ENCODE assay signal across 8 cellular contexts in genomic region chr19:51704601-51705000, GRCh38. TPM values are rescaled to one million over a fixed set of nuclear protein-coding genes. Genes with fewer than 3 reads are reported as not detected.
A peak's percentile ranks its signal among the peaks of the same experiment; 100 is the strongest.
DNase-seq lines count a peak whose midpoint lies in the region; ATAC-seq and TF ChIP-seq lines count a peak whose summit lies in the region.

No MANE protein-coding gene starts in this region.

- H3K9me3 ChIP-seq in CD8-positive, alpha-beta T cell (ENCODE audit: low read length), result no peaks in the 10 kb centered on the region
- H3K9me3 ChIP-seq in RWPE2 (ENCODE audit: severe bottlenecking), result no peaks in the 10 kb centered on the region

- H3K27me3 Mint-ChIP-seq in CD8-positive, alpha-beta T cell (ENCODE audit: low read depth), result no peaks in the 10 kb centered on the region
- no peaks in the 10 kb centered on the region for H3K27me3 Mint-ChIP-seq in osteocyte (ENCODE audit: unreplicated experiment)

- peak overlapping the region; percentile 98 for H3K4me3 ChIP-seq in CD8-positive, alpha-beta T cell (ENCODE audit: low read depth, low read length)
- H3K4me3 ChIP-seq in RWPE2 (ENCODE audit: severe bottlenecking) (peak overlapping the region; percentile 45), epithelial cell of proximal tubule (ENCODE audit: low read depth, low read length) (peak overlapping the region; percentile 72)

- H3K36me3 ChIP-seq in CD8-positive, alpha-beta T cell (ENCODE audit: insufficient read depth, low read length), result no peaks in the 10 kb centered on the region
- peaks cover 30% of the 10 kb centered on the region for H3K36me3 ChIP-seq in RWPE2 (ENCODE audit: low read depth)

- H3K27ac Mint-ChIP-seq in CD8-positive, alpha-beta T cell, result peak overlapping the region; percentile 89
- H3K27ac Mint-ChIP-seq in osteocyte (ENCODE audit: unreplicated experiment), result peak overlapping the region; percentile 76

- peaks cover 25% of the 10 kb centered on the region for H3K4me1 ChIP-seq in CD8-positive, alpha-beta T cell (ENCODE audit: insufficient read depth, low read length)
- peaks cover 4% of the 10 kb centered on the region for H3K4me1 ChIP-seq in RWPE2 (ENCODE audit: insufficient read depth, poor library complexity, severe bottlenecking)

- peaks cover 21% of the 10 kb centered on the region for H3K36me3 Mint-ChIP-seq in CD8-positive, alpha-beta T cell
- peaks cover 48% of the 10 kb centered on the region for H3K36me3 Mint-ChIP-seq in osteocyte (ENCODE audit: unreplicated experiment)

- H3K4me1 Mint-ChIP-seq in CD8-positive, alpha-beta T cell (ENCODE audit: low read depth), result peaks cover 35% of the 10 kb centered on the region
- peaks cover 56% of the 10 kb centered on the region for H3K4me1 Mint-ChIP-seq in osteocyte (ENCODE audit: unreplicated experiment)

- CTCF ChIA-PET in CD8-positive, alpha-beta T cell (lab: Charles Lee), result interaction anchor here (1.4 to 1.7 kb wide), 3 partner anchors 28 to 73 kb away, joined by 4 read pairs; no protein-coding TSS in a partner anchor

- ATAC-seq in CD8-positive, alpha-beta T cell, result no peak
- ATAC-seq in RWPE2 (ENCODE audit: low read depth) (no peak), GM21529 (IDR thresholded peaks at IDR 0.05; ENCODE audit: unreplicated experiment) (no peak), GM18858 (IDR thresholded peaks at IDR 0.05; ENCODE audit: unreplicated experiment) (no peak), GM19397 (IDR thresholded peaks at IDR 0.05; ENCODE audit: unreplicated experiment) (no peak)

- peak overlapping the region; percentile 92 for H3K27ac ChIP-seq in CD8-positive, alpha-beta T cell (ENCODE audit: low read depth, low read length)
- H3K27ac ChIP-seq in RWPE2 (ENCODE audit: poor library complexity, severe bottlenecking), result peak overlapping the region; percentile 37

- intact Hi-C loops in CD8-positive, alpha-beta T cell (cut with DNase I, micrococcal nuclease), result loop anchor here (1.0 to 10.0 kb wide), 13 partner anchors 14 to 1818 kb away; partner anchors contain the start of genes ETFB (in 2 of the 2), ZNF175 (in 2 of the 2), ASPDH (in 1 of the 2) and CLDND2 (in 1 of the 2)

- H3K27me3 ChIP-seq in CD8-positive, alpha-beta T cell (ENCODE audit: insufficient read depth, low read length), result no peaks in the 10 kb centered on the region
- H3K27me3 ChIP-seq in RWPE2 (ENCODE audit: insufficient read depth, poor library complexity, severe bottlenecking), result no peaks in the 10 kb centered on the region

- DNase-seq in CD8-positive, alpha-beta T cell, result no peak
- DNase-seq in RWPE2 (ENCODE audit: low spot score), result no peak
- DNase-seq in epithelial cell of proximal tubule (ENCODE audit: low read depth), result no peak
- no peak for DNase-seq in osteocyte (ENCODE audit: extremely low spot score, unreplicated experiment)
- DNase-seq in RPMI8226, result no peak

- POLR2A ChIA-PET in CD8-positive, alpha-beta T cell (lab: Charles Lee), result interaction anchor here (0.7 to 1.9 kb wide), 4 partner anchors 16 to 980 kb away, joined by 3 to 5 read pairs (median 4); no protein-coding TSS in a partner anchor

- H3K9me3 Mint-ChIP-seq in CD8-positive, alpha-beta T cell, result no peaks in the 10 kb centered on the region
- H3K9me3 Mint-ChIP-seq in osteocyte (ENCODE audit: unreplicated experiment), result no peaks in the 10 kb centered on the region

- H3K4me3 Mint-ChIP-seq in CD8-positive, alpha-beta T cell, result peak overlapping the region; percentile 89
- H3K4me3 Mint-ChIP-seq in osteocyte (ENCODE audit: unreplicated experiment), result peak overlapping the region; percentile 76

- no peak for TF ChIP-seq CTCF in CD8-positive, alpha-beta T cell (IDR thresholded peaks at IDR 0.05)
- TF ChIP-seq CTCF in RWPE2 (IDR thresholded peaks at IDR 0.05; ENCODE audit: poor library complexity, severe bottlenecking) (no peak), epithelial cell of proximal tubule (conservative IDR thresholded peaks at IDR 0.05; ENCODE audit: low read depth, low read length) (no peak), osteocyte (IDR thresholded peaks at IDR 0.05) (no peak)

RNA-seq across cellular contexts. Expression of gene SPACA6, which starts 11.5 kb away (rescaled TPM):
- total RNA-seq in CD8-positive, alpha-beta T cell, result 1 to 10 TPM; 3.8 to 4.0 TPM
- total RNA-seq in epithelial cell of proximal tubule (4.7 and 4.9 TPM in 2 replicates), osteocyte (32.2 and 36.9 TPM in 2 replicates)

RNA-seq across cellular contexts. Expression of gene HAS1, which starts 19.2 kb away (rescaled TPM):
- not detected for total RNA-seq in CD8-positive, alpha-beta T cell
- total RNA-seq in epithelial cell of proximal tubule, result 0.35 TPM in 1 of 2 replicates, not detected in the other
- not detected in 2 replicates for total RNA-seq in osteocyte

RNA-seq across cellular contexts. Expression of gene FPR1, which starts 47.1 kb away (rescaled TPM):
- not detected for total RNA-seq in CD8-positive, alpha-beta T cell
- total RNA-seq in epithelial cell of proximal tubule, result 0.22 TPM in 1 of 2 replicates, not detected in the other
- total RNA-seq in osteocyte, result not detected in 2 replicates

RNA-seq across cellular contexts. Expression of gene FPR2, which starts 56.4 kb away (rescaled TPM):
- total RNA-seq in CD8-positive, alpha-beta T cell, result not detected
- total RNA-seq in epithelial cell of proximal tubule (not detected in 2 replicates), osteocyte (not detected in 2 replicates)

RNA-seq across cellular contexts. Expression of gene SIGLEC14, which starts 58.0 kb away (rescaled TPM):
- not detected for total RNA-seq in CD8-positive, alpha-beta T cell
- total RNA-seq in epithelial cell of proximal tubule, result not detected in 2 replicates
- not detected in 2 replicates for total RNA-seq in osteocyte

Comparison
In these comparisons a context has a peak if more than half of its experiments do, and no peak if none do; other contexts are left out.
1. H3K4me3 ChIP-seq: peak in every context shown above with its lines; median percentile 98 in CD8-positive, alpha-beta T cell; 72 in epithelial cell of proximal tubule; 45 in RWPE2.